ENCODE assay signal across 16 cellular contexts in genomic region chr5:66697796-66698564, GRCh38.
DNase-seq lines count a peak whose midpoint lies in the region; ATAC-seq and TF ChIP-seq lines count a peak whose summit lies in the region.
"Had no signal": no experiment of that assay in that cellular context is flagged by ENCODE, and none has a peak within 500 bp of the region (broad histone marks: within the 10 kb centered on the region; RNA-seq: fewer than 3 reads in every experiment).

No MANE protein-coding gene starts in this region.

- no peak overlapping the region for H3K4me3 ChIP-seq in epithelial cell of esophagus (ENCODE audit: low read length)
- H3K4me3 ChIP-seq: BLaER1 had no signal

- H3K9me3 Mint-ChIP-seq in T-cell, result peaks cover 0 to 4% (median 0%) of the 10 kb centered on the region in 3 donors

- ATAC-seq in left ventricle myocardium superior (peak; percentile 24), Right ventricle myocardium inferior (no peak), T-cell (replicated peaks in 1 of 4) (no peak)

- DNase-seq in left ventricle myocardium superior, result no peak
- DNase-seq in Right ventricle myocardium inferior (ENCODE audit: missing footprints), result no peak
- peak; percentile 27 for DNase-seq in epithelial cell of esophagus (ENCODE audit: low read depth)
- DNase-seq in myocyte (ENCODE audit: low read depth), result peak; percentile 9
- DNase-seq in HEK293T (ENCODE audit: extremely low spot score), result no peak
- DNase-seq in activated CD8-positive, alpha-beta memory T cell treated with anti-CD3 and anti-CD28 coated beads, Interleukin-2, amount 50 U/mL, for 4 hours, result no peak
- DNase-seq in activated CD4-positive, alpha-beta T cell treated with anti-CD3 and anti-CD28 coated beads for 48 hours, result no peak
- DNase-seq in T-cell, result no peak
- DNase-seq: AML-193; Caco-2; CD8-positive, alpha-beta memory T cell; DND-41; GDM1; GOT3; H9 had no signal

- no peaks in the 10 kb centered on the region for H3K4me1 Mint-ChIP-seq in T-cell
- H3K4me1 Mint-ChIP-seq: CD8-positive, alpha-beta memory T cell; H9 had no signal

- TF ChIP-seq CTCF in epithelial cell of esophagus (IDR thresholded peaks at IDR 0.05; ENCODE audit: insufficient read depth, low read depth, low read length, missing control alignments), result no peak

- intact Hi-C loops in left ventricle myocardium superior (cut with micrococcal nuclease), result no loop called here
- intact Hi-C loops in Right ventricle myocardium inferior (cut with DNase I), result no loop called here

- POLR2A ChIA-PET in HEK293T (lab: Yijun Ruan, JAX), result no interaction called here
- POLR2A ChIA-PET in T-cell (lab: Charles Lee), result no interaction called here

- H3K4me3 Mint-ChIP-seq in T-cell, result no peak overlapping the region
- H3K4me3 Mint-ChIP-seq: CD8-positive, alpha-beta memory T cell; H9 had no signal

- CTCF ChIA-PET in HEK293T (lab: Yijun Ruan, JAX), result interaction anchor here (0.7 kb wide), 1 partner anchor 18 kb away, joined by 3 read pairs; no protein-coding TSS in a partner anchor
- CTCF ChIA-PET in T-cell (lab: Charles Lee), result no interaction called here

- no peaks in the 10 kb centered on the region for H3K36me3 Mint-ChIP-seq in T-cell
- H3K36me3 Mint-ChIP-seq: CD8-positive, alpha-beta memory T cell had no signal

- no peak overlapping the region for H3K27ac Mint-ChIP-seq in T-cell
- H3K27ac Mint-ChIP-seq: CD8-positive, alpha-beta memory T cell; H9 had no signal

- peaks cover 7 to 26% of the 10 kb centered on the region in 2 donors for H3K27me3 Mint-ChIP-seq in T-cell

TF ChIP-seq in HEK293T, 16 proteins besides CTCF, POLR2A, EP300 and RAD21:
- no peak for TF ChIP-seq BHLHE40 (IDR thresholded peaks at IDR 0.05; ENCODE audit: borderline replicate concordance)
- no peak for TF ChIP-seq L3MBTL2 (conservative IDR thresholded peaks at IDR 0.05)
- TF ChIP-seq PKNOX1 (IDR thresholded peaks at IDR 0.05), result no peak
- no peak for TF ChIP-seq SUZ12 (IDR thresholded peaks at IDR 0.05)
- TF ChIP-seq HDGF (IDR thresholded peaks at IDR 0.05; ENCODE audit: borderline replicate concordance), result no peak
- TF ChIP-seq SP1 (IDR thresholded peaks at IDR 0.05), result no peak
- no peak for TF ChIP-seq ARNT (IDR thresholded peaks at IDR 0.05)
- TF ChIP-seq LEF1 (IDR thresholded peaks at IDR 0.05; ENCODE audit: borderline replicate concordance), result no peak
- TF ChIP-seq NFRKB (IDR thresholded peaks at IDR 0.05), result no peak
- TF ChIP-seq ELF4 (IDR thresholded peaks at IDR 0.05), result no peak
- no peak for TF ChIP-seq CTBP1 (IDR thresholded peaks at IDR 0.05; ENCODE audit: borderline replicate concordance)
- TF ChIP-seq FOXA1 (IDR thresholded peaks at IDR 0.05), result no peak
- no peak for TF ChIP-seq FOXM1 (IDR thresholded peaks at IDR 0.05; ENCODE audit: borderline replicate concordance)
- no peak for TF ChIP-seq ZNF384 (IDR thresholded peaks at IDR 0.05)
- TF ChIP-seq TARDBP (IDR thresholded peaks at IDR 0.05), result no peak
- TF ChIP-seq FOXK2 (IDR thresholded peaks at IDR 0.05), result no peak

Comparison
In these comparisons a context has a peak if more than half of its experiments do, and no peak if none do; other contexts are left out.
1. DNase-seq: peak in epithelial cell of esophagus (single experiment) and myocyte (single experiment); none in left ventricle myocardium superior (single experiment), Right ventricle myocardium inferior (single experiment), HEK293T (single experiment), activated CD8-positive, alpha-beta memory T cell treated with anti-CD3 and anti-CD28 coated beads, Interleukin-2, amount 50 U/mL, for 4 hours (single experiment), activated CD4-positive, alpha-beta T cell treated with anti-CD3 and anti-CD28 coated beads for 48 hours (single experiment) and T-cell (0 of 34).